1 cellular context compared by ENCODE assay signal in genomic region chr18:69755041-69755440, GRCh38.
TF ChIP-seq lines count a peak whose summit lies in the region.

No MANE protein-coding gene starts in this region.

TF ChIP-seq in HepG2, 621 proteins besides CTCF, POLR2A, EP300 and RAD21 (continued from another document):
- TF ChIP-seq ZNF142 (CRISPR knock-in tag; IDR thresholded peaks at IDR 0.05) (no peak), ZNF879 (CRISPR knock-in tag; IDR thresholded peaks at IDR 0.05) (no peak), HIVEP1 (CRISPR knock-in tag; IDR thresholded peaks at IDR 0.05) (no peak), ZNF383 (CRISPR knock-in tag; IDR thresholded peaks at IDR 0.05; ENCODE audit: borderline replicate concordance) (no peak), ZKSCAN8 (CRISPR knock-in tag; IDR thresholded peaks at IDR 0.05; ENCODE audit: borderline replicate concordance) (no peak)
